12 cellular contexts compared by ENCODE assay signal in the genomic region with DNA sequence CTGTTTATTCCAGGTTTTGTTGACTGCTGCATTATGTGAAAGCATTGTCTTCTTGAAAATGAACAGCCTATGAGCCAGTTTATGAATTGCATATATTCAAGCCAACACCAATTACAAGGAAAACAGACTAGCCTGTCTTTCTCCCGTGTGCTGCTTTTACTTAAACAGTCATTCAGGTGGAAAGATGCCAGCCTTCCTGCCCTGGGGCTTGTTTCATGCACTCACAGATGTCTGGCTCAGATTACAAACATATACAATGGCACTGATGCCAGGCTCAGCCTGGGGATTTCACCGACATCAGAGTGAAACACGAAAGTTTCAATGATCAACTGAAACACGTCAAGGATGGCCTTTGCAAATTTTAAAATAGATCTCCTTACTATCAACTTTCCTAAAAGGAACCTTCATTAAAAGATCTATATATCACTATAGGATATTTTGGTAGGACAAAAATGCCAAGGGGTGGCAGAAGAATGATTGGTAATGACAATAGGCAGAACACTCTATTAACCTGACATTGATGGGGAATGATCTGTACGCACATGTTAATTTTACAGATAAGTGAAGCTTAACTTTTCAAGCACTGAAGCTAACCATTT.
DNase-seq lines count a peak whose midpoint lies in the region; ATAC-seq and TF ChIP-seq lines count a peak whose summit lies in the region.
"Had no signal": no experiment of that assay in that cellular context is flagged by ENCODE, and none has a peak within 500 bp of the region (broad histone marks: within the 10 kb centered on the region; RNA-seq: fewer than 3 reads in every experiment).

No MANE protein-coding gene starts in this region.

- H2AFZ ChIP-seq in Karpas-422 (ENCODE audit: low read length), result no peak overlapping the region

- no peaks in the 10 kb centered on the region for H4K20me1 ChIP-seq in Karpas-422 (ENCODE audit: insufficient read depth, low read depth, low read length)
- H4K20me1 ChIP-seq: BLaER1 had no signal

- H3K36me3 ChIP-seq in BE2C, result no peaks in the 10 kb centered on the region
- no peaks in the 10 kb centered on the region for H3K36me3 ChIP-seq in WERI-Rb-1
- no peaks in the 10 kb centered on the region for H3K36me3 ChIP-seq in Karpas-422 (ENCODE audit: insufficient read depth, low read length)
- no peaks in the 10 kb centered on the region for H3K36me3 ChIP-seq in heart right ventricle
- H3K36me3 ChIP-seq in CD4-positive, alpha-beta memory T cell (ENCODE audit: insufficient read depth, low read length), result no peaks in the 10 kb centered on the region
- H3K36me3 ChIP-seq: BLaER1, neutrophil had no signal

- no peak overlapping the region for H3K9ac ChIP-seq in Karpas-422 (ENCODE audit: low read length)
- H3K9ac ChIP-seq: BLaER1 had no signal

- no peaks in the 10 kb centered on the region for H3K9me2 ChIP-seq in Karpas-422 (replicated peaks; ENCODE audit: insufficient read depth, low read length)

- H3K4me3 Mint-ChIP-seq in CD4-positive, alpha-beta memory T cell, result no peak overlapping the region

- H3K27ac Mint-ChIP-seq in CD4-positive, alpha-beta memory T cell, result no peak overlapping the region

- TF ChIP-seq CTCF in BE2C (IDR thresholded peaks at IDR 0.05; ENCODE audit: low read depth, low read length) (no peak), fibroblast of pulmonary artery (IDR thresholded peaks at IDR 0.05; ENCODE audit: low read length, missing control alignments) (no peak), WERI-Rb-1 (IDR thresholded peaks at IDR 0.05; ENCODE audit: low read depth, low read length) (no peak), heart right ventricle (IDR thresholded peaks at IDR 0.05) (no peak)

- H3K36me3 Mint-ChIP-seq in CD4-positive, alpha-beta memory T cell, result no peaks in the 10 kb centered on the region

- DNase-seq in BE2C, result peak; percentile 94
- peak; percentile 25 for DNase-seq in NCI-H128 (lab: John Stamatoyannopoulos, UW; ENCODE audit: unreplicated experiment)
- peak; percentile 36 for DNase-seq in RPMI7951 (ENCODE audit: low read depth)
- DNase-seq in fibroblast of pulmonary artery (ENCODE audit: low read depth), result peak; percentile 26
- DNase-seq in WERI-Rb-1, result no peak
- DNase-seq in Karpas-422, result no peak
- DNase-seq in heart right ventricle, result no peak
- no peak for DNase-seq in CD4-positive, alpha-beta memory T cell
- DNase-seq: activated CD4-positive, CD25-positive, alpha-beta regulatory T cell; hypothalamus had no signal

- CTCF ChIA-PET in CD4-positive, alpha-beta memory T cell (lab: Charles Lee; ENCODE audit: partially characterized antibody), result no interaction called here

- no peaks in the 10 kb centered on the region for H3K4me1 Mint-ChIP-seq in CD4-positive, alpha-beta memory T cell

- no peak for ATAC-seq in heart right ventricle

- H3K9me3 ChIP-seq in BE2C (no peaks in the 10 kb centered on the region), WERI-Rb-1 (ENCODE audit: severe bottlenecking) (no peaks in the 10 kb centered on the region), Karpas-422 (ENCODE audit: low read length) (peaks cover 14% of the 10 kb centered on the region), heart right ventricle (no peaks in the 10 kb centered on the region)
- H3K9me3 ChIP-seq in CD4-positive, alpha-beta memory T cell (ENCODE audit: control insufficient read depth in 1 of 2, low read length in 2 of 2), result no peaks in the 10 kb centered on the region
- H3K9me3 ChIP-seq: BLaER1, neutrophil had no signal

- H3K27me3 ChIP-seq in BE2C (no peaks in the 10 kb centered on the region), WERI-Rb-1 (ENCODE audit: insufficient read depth, low read depth, severe bottlenecking) (no peaks in the 10 kb centered on the region), Karpas-422 (ENCODE audit: low read length) (no peaks in the 10 kb centered on the region), heart right ventricle (no peaks in the 10 kb centered on the region)
- no peaks in the 10 kb centered on the region for H3K27me3 ChIP-seq in CD4-positive, alpha-beta memory T cell (ENCODE audit: insufficient read depth, low read length)
- H3K27me3 ChIP-seq: BLaER1, neutrophil had no signal

- H3K4me2 ChIP-seq in Karpas-422 (ENCODE audit: low read depth, low read length, poor library complexity, severe bottlenecking), result no peak overlapping the region
- H3K4me2 ChIP-seq: BLaER1 had no signal

- H3K27me3 Mint-ChIP-seq in CD4-positive, alpha-beta memory T cell, result no peaks in the 10 kb centered on the region

- peak overlapping the region; percentile 13 for H3K4me3 ChIP-seq in BE2C (ENCODE audit: low read depth, low read length)
- H3K4me3 ChIP-seq in fibroblast of pulmonary artery (replicated peaks; ENCODE audit: low read depth, low read length), result no peak overlapping the region
- no peak overlapping the region for H3K4me3 ChIP-seq in WERI-Rb-1 (ENCODE audit: low read depth, low read length)
- no peak overlapping the region for H3K4me3 ChIP-seq in Karpas-422 (ENCODE audit: low read length)
- no peak overlapping the region for H3K4me3 ChIP-seq in heart right ventricle
- no peak overlapping the region for H3K4me3 ChIP-seq in CD4-positive, alpha-beta memory T cell (ENCODE audit: low read length in 2 of 2)
- H3K4me3 ChIP-seq: BLaER1 had no signal

- H3K4me1 ChIP-seq in BE2C (peaks cover 23% of the 10 kb centered on the region), Karpas-422 (ENCODE audit: low read length) (no peaks in the 10 kb centered on the region), heart right ventricle (no peaks in the 10 kb centered on the region)
- no peaks in the 10 kb centered on the region for H3K4me1 ChIP-seq in CD4-positive, alpha-beta memory T cell (ENCODE audit: insufficient read depth, low read length)
- H3K4me1 ChIP-seq: BLaER1 had no signal

- H3K79me2 ChIP-seq in Karpas-422 (ENCODE audit: low read length), result no peaks in the 10 kb centered on the region

- no peak overlapping the region for H3K27ac ChIP-seq in WERI-Rb-1
- H3K27ac ChIP-seq in Karpas-422 (ENCODE audit: low read length), result no peak overlapping the region
- H3K27ac ChIP-seq in heart right ventricle, result no peak overlapping the region
- no peak overlapping the region for H3K27ac ChIP-seq in CD4-positive, alpha-beta memory T cell (ENCODE audit: low read depth, low read length)
- H3K27ac ChIP-seq: BLaER1, neutrophil had no signal

- H3K9me3 Mint-ChIP-seq in CD4-positive, alpha-beta memory T cell, result peaks cover 0 to 17% (median 5%) of the 10 kb centered on the region in 8 donors

- 54 to 57% methylated on average over 5 of the region's 5 CpGs for WGBS in heart right ventricle, 2 donors

- POLR2A ChIA-PET in CD4-positive, alpha-beta memory T cell (lab: Charles Lee; ENCODE audit: partially characterized antibody), result no interaction called here

- intact Hi-C loops in heart right ventricle (cut with DNase I), result no loop called here
- intact Hi-C loops in CD4-positive, alpha-beta memory T cell (cut with micrococcal nuclease), result no loop called here

Comparison
In these comparisons a context has a peak if more than half of its experiments do, and no peak if none do; other contexts are left out.
1. DNase-seq: peak in BE2C (single experiment), NCI-H128 (single experiment), RPMI7951 (single experiment) and fibroblast of pulmonary artery (single experiment); none in WERI-Rb-1 (single experiment), Karpas-422 (single experiment), heart right ventricle (0 of 2) and CD4-positive, alpha-beta memory T cell (0 of 5).